8 cellular contexts compared by ENCODE assay signal in genomic region chr3:45593708-45594601, GRCh38. TPM values are rescaled to one million over a fixed set of nuclear protein-coding genes. Genes with fewer than 3 reads are reported as not detected.
DNase-seq lines count a peak whose midpoint lies in the region; ATAC-seq and TF ChIP-seq lines count a peak whose summit lies in the region.

No MANE protein-coding gene starts in this region.

- peaks cover 3% of the 10 kb centered on the region for H3K27me3 Mint-ChIP-seq in activated CD4-positive, alpha-beta T cell treated with anti-CD3 and anti-CD28 coated beads, Interleukin-2, amount 10 ng/mL, durations not matched to agents 24 days and 14 days

- WGBS in lower leg skin, 2 donors = 1 to 2% methylated on average over 35 to 67 of the region's 101 CpGs

- H3K27me3 ChIP-seq in dorsolateral prefrontal cortex = no peaks in the 10 kb centered on the region

- ATAC-seq in GM18498 (IDR thresholded peaks at IDR 0.05; ENCODE audit: unreplicated experiment) (peak; percentile 63), HG02943 (IDR thresholded peaks at IDR 0.05; ENCODE audit: low read depth, unreplicated experiment) (peak; percentile 43)

- TF ChIP-seq POLR2A in lower leg skin (IDR thresholded peaks at IDR 0.05) = no peak

- H3K4me1 Mint-ChIP-seq in activated CD4-positive, alpha-beta T cell treated with anti-CD3 and anti-CD28 coated beads, Interleukin-2, amount 10 ng/mL, durations not matched to agents 24 days and 14 days = peaks cover 48% of the 10 kb centered on the region

- DNase-seq in 8988T = peak; percentile 91
- DNase-seq in NCI-H2227 (lab: John Stamatoyannopoulos, UW; ENCODE audit: unreplicated experiment) = peak; percentile 79
- peak; percentile 94 for DNase-seq in activated CD4-positive, alpha-beta T cell treated with anti-CD3 and anti-CD28 coated beads, Interleukin-2, amount 10 ng/mL, durations not matched to agents 24 days and 14 days
- peak in 4 of 10 donors; percentile 31 to 69 (median 48) for DNase-seq in dorsolateral prefrontal cortex
- DNase-seq in lower leg skin (ENCODE audit: low spot score in 2 of 2) = peak in 1 of 2 donors; percentile 93
- peak; percentile 35 to 61 (median 45) for DNase-seq in stimulated activated CD4-positive, alpha-beta T cell treated with anti-CD3 and anti-CD28 coated beads, TNF-alpha, amount 100 ng/mL, for 48 hours (ENCODE audit: low read depth in 3 of 3)

- peak overlapping the region in 47 of 59 donors; percentile 6 to 85 (median 62) for H3K27ac ChIP-seq in dorsolateral prefrontal cortex

- H3K27ac Mint-ChIP-seq in activated CD4-positive, alpha-beta T cell treated with anti-CD3 and anti-CD28 coated beads, Interleukin-2, amount 10 ng/mL, durations not matched to agents 24 days and 14 days = peak overlapping the region; percentile 90

- peak overlapping the region; percentile 40 to 81 (median 69) for H3K4me3 ChIP-seq in dorsolateral prefrontal cortex
- peak overlapping the region; percentile 61 for H3K4me3 ChIP-seq in lower leg skin (ENCODE audit: low read depth, poor library complexity, severe bottlenecking)

- intact Hi-C loops in activated CD4-positive, alpha-beta T cell treated with anti-CD3 and anti-CD28 coated beads, Interleukin-2, amount 10 ng/mL, durations not matched to agents 24 days and 14 days (cut with micrococcal nuclease) = loop anchor here (2.0 to 5.0 kb wide), 2 partner anchors 63 to 87 kb away; no protein-coding TSS in a partner anchor
- intact Hi-C loops in dorsolateral prefrontal cortex (cut with DNase I) (loop anchor here (1.0 to 5.0 kb wide), 3 partner anchors 62 to 85 kb away; no protein-coding TSS in a partner anchor), lower leg skin (cut with DNase I; ENCODE audit: low total_unique reads) (loop anchor here (10.0 kb wide), 1 partner anchor 61 kb away; no protein-coding TSS in a partner anchor)

- TF ChIP-seq CTCF in dorsolateral prefrontal cortex (IDR thresholded peaks at IDR 0.05 in 54 of 56, conservative IDR thresholded peaks at IDR 0.05 in 2 of 56; ENCODE audit: low read depth in 1 of 56, partially characterized antibody in 56 of 56) (peak in 8 of 56 donors; percentile 7 to 31 (median 12)), lower leg skin (IDR thresholded peaks at IDR 0.05) (no peak)

- peak overlapping the region; percentile 83 for H3K4me3 Mint-ChIP-seq in activated CD4-positive, alpha-beta T cell treated with anti-CD3 and anti-CD28 coated beads, Interleukin-2, amount 10 ng/mL, durations not matched to agents 24 days and 14 days

- no peaks in the 10 kb centered on the region for H3K9me3 Mint-ChIP-seq in activated CD4-positive, alpha-beta T cell treated with anti-CD3 and anti-CD28 coated beads, Interleukin-2, amount 10 ng/mL, durations not matched to agents 24 days and 14 days

- H3K36me3 Mint-ChIP-seq in activated CD4-positive, alpha-beta T cell treated with anti-CD3 and anti-CD28 coated beads, Interleukin-2, amount 10 ng/mL, durations not matched to agents 24 days and 14 days (ENCODE audit: low read depth) = peaks cover 27% of the 10 kb centered on the region

RNA-seq across cellular contexts. Expression of gene LIMD1, which starts 0.6 kb away (rescaled TPM):
- 36.2 and 39.8 TPM in 2 replicates for total RNA-seq in activated CD4-positive, alpha-beta T cell treated with anti-CD3 and anti-CD28 coated beads, Interleukin-2, amount 10 ng/mL, durations not matched to agents 24 days and 14 days
- total RNA-seq in dorsolateral prefrontal cortex = 10 to 100 TPM in 48 of 120 experiments, 1 to 10 TPM in 72; 4.4 to 23.9 (median 9.4) TPM
- 10 to 100 TPM; 11.6 to 20.8 (median 16.8) TPM for total RNA-seq in lower leg skin
